ENCODE assay signal across 8 cellular contexts in the genomic region with DNA sequence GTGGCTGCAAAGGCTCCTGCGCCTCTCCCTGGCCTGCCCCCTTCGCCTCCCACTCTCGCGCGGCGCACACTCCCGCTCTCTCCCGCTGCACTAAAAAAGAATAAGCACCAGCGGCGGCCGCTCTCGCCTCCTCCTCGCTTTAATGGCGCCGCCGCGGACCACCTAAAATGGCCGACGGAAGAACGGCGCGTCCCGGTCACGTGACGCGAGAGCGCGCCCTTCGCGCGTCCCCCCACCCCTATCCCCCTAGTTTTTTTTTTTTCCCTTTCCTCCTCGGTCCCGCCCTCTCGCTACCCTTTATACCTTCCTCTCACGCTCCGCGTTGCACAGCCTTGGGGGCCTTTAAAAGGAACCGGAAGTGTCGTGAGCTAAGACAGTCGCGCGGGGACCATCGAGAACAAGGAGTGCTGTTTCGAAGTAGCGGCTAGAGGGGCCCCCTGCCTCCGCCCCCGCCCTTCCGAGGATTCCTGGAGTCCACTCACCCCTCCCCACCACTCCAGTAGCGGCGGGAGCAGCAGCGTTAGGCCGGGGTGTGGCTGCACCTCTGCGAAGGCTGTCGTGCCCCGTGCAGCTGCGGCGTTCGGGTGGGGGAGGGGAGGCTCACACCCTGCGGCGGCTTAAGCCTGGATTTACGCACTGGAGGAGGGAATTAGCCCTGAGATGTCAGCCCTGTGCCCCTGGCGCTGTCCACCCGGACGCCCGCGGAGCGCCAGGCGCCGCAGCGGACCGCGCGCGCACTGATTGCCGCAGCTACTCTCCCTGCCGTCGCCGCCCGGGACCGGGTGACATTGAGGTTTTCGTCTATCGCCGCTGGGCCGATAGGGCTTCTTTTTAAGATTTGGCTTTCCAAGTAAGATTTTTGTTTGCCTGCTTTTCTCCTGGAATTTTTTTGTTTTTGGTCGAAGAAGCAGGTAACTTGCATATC.
DNase-seq lines count a peak whose midpoint lies in the region; ATAC-seq, FAIRE-seq and TF ChIP-seq lines count a peak whose summit lies in the region.

A gene with protein sequence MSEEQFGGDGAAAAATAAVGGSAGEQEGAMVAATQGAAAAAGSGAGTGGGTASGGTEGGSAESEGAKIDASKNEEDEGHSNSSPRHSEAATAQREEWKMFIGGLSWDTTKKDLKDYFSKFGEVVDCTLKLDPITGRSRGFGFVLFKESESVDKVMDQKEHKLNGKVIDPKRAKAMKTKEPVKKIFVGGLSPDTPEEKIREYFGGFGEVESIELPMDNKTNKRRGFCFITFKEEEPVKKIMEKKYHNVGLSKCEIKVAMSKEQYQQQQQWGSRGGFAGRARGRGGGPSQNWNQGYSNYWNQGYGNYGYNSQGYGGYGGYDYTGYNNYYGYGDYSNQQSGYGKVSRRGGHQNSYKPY (minus strand): TSS at position 176 of the 925 bp plus-strand sequence. CDS start 313 bp downstream, outside the sequence.

- DNase-seq in AG09319 (ENCODE audit: extremely low read depth, low read depth), result peak; percentile 99
- peak; percentile 99 for DNase-seq in NCI-H446 treated with DMSO at 0.1 percent for 48 hours (lab: John Stamatoyannopoulos, UW)
- DNase-seq in cerebellar cortex (ENCODE audit: low spot score), result peak; percentile 100
- DNase-seq in stimulated activated CD4-positive, alpha-beta T cell treated with anti-CD3 and anti-CD28 coated beads, Interleukin-12 subunit alpha, Interleukin-12 subunit beta, amount 100 ng/mL, for 4 hours, result peak; percentile 85

- no peak for TF ChIP-seq CTCF in AG09319 (IDR thresholded peaks at IDR 0.05; ENCODE audit: low read depth, low read length)

- ATAC-seq in GM19035 (IDR thresholded peaks at IDR 0.05; ENCODE audit: unreplicated experiment), result peak; percentile 94
- peak; percentile 95 for ATAC-seq in HG03354 (IDR thresholded peaks at IDR 0.05; ENCODE audit: poor library complexity, severe bottlenecking, unreplicated experiment)
- peak; percentile 93 for ATAC-seq in activated CD4-positive, CD25-positive, alpha-beta regulatory T cell treated with anti-CD3 and anti-CD28 coated beads, Interleukin-2, amount 50 U/mL, for 24 hours

- peak; percentile 13 for FAIRE-seq in islet of Langerhans (lab: Jason Lieb, UNC)

Comparison
In these comparisons a context has a peak if more than half of its experiments do, and no peak if none do; other contexts are left out.
1. Peak in every context shown above with its lines: DNase-seq and ATAC-seq.